8 cellular contexts compared by ENCODE assay signal in the genomic region with DNA sequence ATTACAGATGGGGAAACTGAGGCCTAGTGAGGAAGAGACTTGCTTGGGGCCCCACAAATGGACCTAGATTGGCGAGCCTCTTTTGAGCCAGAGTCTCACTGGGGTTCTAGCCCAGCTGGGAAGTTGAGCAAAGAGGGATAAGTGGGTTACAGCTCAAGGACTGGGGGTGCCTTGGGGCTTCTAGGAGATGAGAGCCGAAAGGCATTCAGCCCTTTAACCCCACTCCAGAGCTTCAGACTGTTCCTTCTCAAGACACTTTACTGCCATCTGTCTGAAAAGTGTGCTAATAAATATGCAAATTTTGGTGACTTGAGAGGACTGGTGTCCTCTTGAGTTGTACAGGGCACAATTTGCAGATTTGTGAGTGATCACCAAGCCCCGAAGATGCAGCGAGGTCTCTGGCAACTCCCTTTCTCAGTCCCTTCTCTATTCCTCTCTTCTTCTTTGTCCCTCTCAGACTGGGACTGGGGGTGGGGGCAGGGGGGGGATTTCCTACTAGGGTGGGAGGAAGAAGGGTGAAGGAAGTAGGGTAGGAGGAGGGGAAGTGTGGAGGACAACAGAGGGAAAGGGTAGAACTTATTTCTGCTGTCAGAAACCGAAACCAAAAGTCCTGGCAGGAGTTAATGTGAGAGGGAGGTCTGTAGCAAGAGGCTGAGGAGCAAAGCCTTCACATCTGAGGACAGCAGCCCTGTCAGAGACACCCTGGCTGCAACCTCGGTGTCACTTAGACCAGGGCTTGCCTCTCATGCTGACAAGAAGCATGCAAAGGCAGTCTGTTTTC. TPM values are rescaled to one million over a fixed set of nuclear protein-coding genes. Genes with fewer than 3 reads are reported as not detected.
DNase-seq lines count a peak whose midpoint lies in the region; ATAC-seq and TF ChIP-seq lines count a peak whose summit lies in the region.

No MANE protein-coding gene starts in this region.

- POLR2A ChIA-PET in A673 (lab: Charles Lee; ENCODE audit: low non-redundant PET) = no interaction called here

- TF ChIP-seq CTCF in A673 (conservative IDR thresholded peaks at IDR 0.05; ENCODE audit: low read depth, low read length) = no peak
- peak; percentile 36 for TF ChIP-seq CTCF in MM.1S (IDR thresholded peaks at IDR 0.05; ENCODE audit: low read length)

- H3F3A ChIP-seq in MM.1S (ENCODE audit: insufficient read depth, low read length) = peaks cover 46% of the 10 kb centered on the region

- H3K9me3 ChIP-seq in A673 (ENCODE audit: low read depth, low read length, poor library complexity, severe bottlenecking) (no peaks in the 10 kb centered on the region), MM.1S (replicated peaks; ENCODE audit: insufficient read depth, low read length) (no peaks in the 10 kb centered on the region), right cardiac atrium (ENCODE audit: control insufficient read depth, low read length) (no peaks in the 10 kb centered on the region)

- no TSS peak for BruUV-seq in A673 (replicated peaks; lab: Mats Ljungman, UMichigan)

- CTCF ChIA-PET in A673 (lab: Charles Lee) = no interaction called here

- H3K4me2 ChIP-seq in MM.1S (ENCODE audit: low read depth, low read length) = peak overlapping the region; percentile 96

- H3K4me3 ChIP-seq in A673 (ENCODE audit: low read depth, low read length, poor library complexity, severe bottlenecking) = peak overlapping the region; percentile 27
- peak overlapping the region; percentile 61 for H3K4me3 ChIP-seq in MM.1S (ENCODE audit: low read length)
- H3K4me3 ChIP-seq in right cardiac atrium (ENCODE audit: low read length) = no peak overlapping the region

- no peaks in the 10 kb centered on the region for H3K9me2 ChIP-seq in MM.1S (replicated peaks; ENCODE audit: insufficient read depth, low read length)

- H2AFZ ChIP-seq in MM.1S (ENCODE audit: low read length) = peak overlapping the region; percentile 37; the same call in 1 of the 2 replicates

- no peaks in the 10 kb centered on the region; the same call in 1 of the 2 replicates for H3K79me2 ChIP-seq in MM.1S (ENCODE audit: low read length)

- peak; percentile 50 for DNase-seq in A673 (ENCODE audit: low spot score)
- DNase-seq in MM.1S = peak; percentile 90
- DNase-seq in activated naive CD4-positive, alpha-beta T cell treated with Interleukin-2 at 50 U/mL for 16 hours = peak; percentile 29
- DNase-seq in right cardiac atrium = peak in 2 of 3 donors; percentile 65
- DNase-seq in stimulated activated CD4-positive, alpha-beta T cell treated with anti-CD3 and anti-CD28 coated beads, Interleukin-4, amount 100 ng/mL, for 24 hours = peak; percentile 42
- no peak for DNase-seq in inferior parietal cortex (ENCODE audit: extremely low spot score)
- DNase-seq in mesenteric fat pad (ENCODE audit: low spot score) = no peak

- H3K27ac ChIP-seq in A673 (ENCODE audit: low read depth, low read length, poor library complexity, severe bottlenecking) = peak overlapping the region; percentile 54
- H3K27ac ChIP-seq in MM.1S (ENCODE audit: low read length) = peak overlapping the region; percentile 100
- H3K27ac ChIP-seq in right cardiac atrium (ENCODE audit: low read length) = peak overlapping the region; percentile 89

- intact Hi-C loops in A673 (cut with micrococcal nuclease; ENCODE audit: unreplicated experiment) = no loop called here
- intact Hi-C loops in right cardiac atrium (cut with DNase I) = loop anchor here (5.0 to 10.0 kb wide), 2 partner anchors 51 to 53 kb away; a partner anchor contains a TSS

- H3K36me3 ChIP-seq in A673 (ENCODE audit: insufficient read depth, low read length, poor library complexity, severe bottlenecking) (no peaks in the 10 kb centered on the region), MM.1S (replicated peaks; ENCODE audit: insufficient read depth, low read length) (no peaks in the 10 kb centered on the region)

- H3K27me3 ChIP-seq in A673 (replicated peaks; ENCODE audit: insufficient read depth, low read depth, low read length, poor library complexity) (no peaks in the 10 kb centered on the region), MM.1S (replicated peaks; ENCODE audit: insufficient read depth, low read length) (no peaks in the 10 kb centered on the region), right cardiac atrium (ENCODE audit: control insufficient read depth, insufficient read depth) (no peaks in the 10 kb centered on the region)

- 29% methylated on average over 6 of the region's 6 CpGs for WGBS in right cardiac atrium

- H3K9ac ChIP-seq in MM.1S (ENCODE audit: low read length) = peak overlapping the region; percentile 100

- H3K4me1 ChIP-seq in A673 (ENCODE audit: insufficient read depth, low read length, poor library complexity, severe bottlenecking) (peaks cover 29% of the 10 kb centered on the region), MM.1S (ENCODE audit: low read length) (peaks cover 51% of the 10 kb centered on the region), right cardiac atrium (ENCODE audit: control insufficient read depth, insufficient read depth, low read length) (peaks cover 19% of the 10 kb centered on the region)

- ATAC-seq in GM18520 (IDR thresholded peaks at IDR 0.05; ENCODE audit: unreplicated experiment) (peak; percentile 25), right cardiac atrium (peak; percentile 1 to 15)

- no peaks in the 10 kb centered on the region for H4K20me1 ChIP-seq in MM.1S (ENCODE audit: insufficient read depth, low read length)

RNA-seq across cellular contexts. Expression of a gene that starts 16.2 kb away (rescaled TPM):
- total RNA-seq in A673 (2021) (2.3 and 3.5 TPM in 2 replicates), right cardiac atrium (1 to 10 TPM; 3.0 to 6.0 (median 3.8) TPM), mesenteric fat pad (19.3 TPM)
- 2.1 TPM for polyA plus RNA-seq in right cardiac atrium

RNA-seq across cellular contexts. Expression of a gene that starts 53.8 kb away (rescaled TPM):
- 7.7 and 8.9 TPM in 2 replicates for total RNA-seq in A673 (2021)
- 10 to 100 TPM; 11.6 to 22.3 (median 13.8) TPM for total RNA-seq in right cardiac atrium
- 11.7 TPM for polyA plus RNA-seq in right cardiac atrium
- total RNA-seq in mesenteric fat pad = 87.5 TPM

Comparison
In these comparisons a context has a peak if more than half of its experiments do, and no peak if none do; other contexts are left out.
1. DNase-seq: peak in A673 (single experiment), MM.1S (single experiment), activated naive CD4-positive, alpha-beta T cell treated with Interleukin-2 at 50 U/mL for 16 hours (single experiment), right cardiac atrium (2 of 3) and stimulated activated CD4-positive, alpha-beta T cell treated with anti-CD3 and anti-CD28 coated beads, Interleukin-4, amount 100 ng/mL, for 24 hours (single experiment); none in inferior parietal cortex (single experiment) and mesenteric fat pad (single experiment).
2. Peak in every context shown above with its lines, with median percentiles within 50 percentile points of each other: H3K27ac ChIP-seq.